ENCODE assay signal across 18 cellular contexts in genomic region chr7:150476819-150477631, GRCh38. TPM values are rescaled to one million over a fixed set of nuclear protein-coding genes. Genes with fewer than 3 reads are reported as not detected.
A peak's percentile ranks its signal among the peaks of the same experiment; 100 is the strongest.
DNase-seq lines count a peak whose midpoint lies in the region; ATAC-seq and TF ChIP-seq lines count a peak whose summit lies in the region.
"Had no signal": no experiment of that assay in that cellular context is flagged by ENCODE, and none has a peak within 500 bp of the region (broad histone marks: within the 10 kb centered on the region; RNA-seq: fewer than 3 reads in every experiment).

No MANE protein-coding gene starts in this region.

- H3K36me3 Mint-ChIP-seq in activated CD4-positive, alpha-beta memory T cell treated with anti-CD3 and anti-CD28 coated beads for 36 hours = peaks cover 37% of the 10 kb centered on the region
- H3K36me3 Mint-ChIP-seq in effector memory CD8-positive, alpha-beta T cell (ENCODE audit: insufficient read depth) = peaks cover 47% of the 10 kb centered on the region
- H3K36me3 Mint-ChIP-seq: neural progenitor cell had no signal

- peak overlapping the region; percentile 7 to 31 for H3K4me3 ChIP-seq in testis
- H3K4me3 ChIP-seq: body of pancreas, neural progenitor cell, tibial artery had no signal

- no peak for TF ChIP-seq CTCF in testis (IDR thresholded peaks at IDR 0.05)

- H3K36me3 ChIP-seq in testis (ENCODE audit: low read depth, missing control alignments) = no peaks in the 10 kb centered on the region
- H3K36me3 ChIP-seq: neural progenitor cell, tibial artery had no signal

- H3K27me3 ChIP-seq in testis = no peaks in the 10 kb centered on the region
- H3K27me3 ChIP-seq: body of pancreas, neural progenitor cell, tibial artery had no signal

- CTCF ChIA-PET in activated CD4-positive, alpha-beta memory T cell treated with anti-CD3 and anti-CD28 coated beads for 36 hours (lab: Charles Lee) = interaction anchor here (1.0 kb wide), 1 partner anchor 43 kb away, joined by 3 read pairs; no protein-coding TSS in a partner anchor

- H3K27me3 Mint-ChIP-seq in activated CD4-positive, alpha-beta memory T cell treated with anti-CD3 and anti-CD28 coated beads for 36 hours = no peaks in the 10 kb centered on the region
- H3K27me3 Mint-ChIP-seq in effector memory CD8-positive, alpha-beta T cell = no peaks in the 10 kb centered on the region
- H3K27me3 Mint-ChIP-seq: dendritic cell treated with granulocyte-macrophage colony-stimulating factor and Interleukin-4, amounts not matched to agents 40 ng/mL and 50 ng/mL, for 4 days had no signal

- 60 to 71% methylated on average over 25 of the region's 25 CpGs for WGBS in testis, 2 donors

- H3K4me1 ChIP-seq in testis = no peaks in the 10 kb centered on the region
- H3K4me1 ChIP-seq: body of pancreas, neural progenitor cell, tibial artery had no signal

- H3K27ac Mint-ChIP-seq in activated CD4-positive, alpha-beta memory T cell treated with anti-CD3 and anti-CD28 coated beads for 36 hours = peak overlapping the region; percentile 86
- peak overlapping the region; percentile 90 to 94 for H3K27ac Mint-ChIP-seq in effector memory CD8-positive, alpha-beta T cell

- intact Hi-C loops in activated CD4-positive, alpha-beta memory T cell treated with anti-CD3 and anti-CD28 coated beads for 36 hours (cut with micrococcal nuclease) = loop anchor here (1.0 kb wide), 1 partner anchor 11 kb away; no protein-coding TSS in a partner anchor
- intact Hi-C loops in testis (cut with DNase I; ENCODE audit: low total_unique reads) = no loop called here

- no peak for ATAC-seq in effector memory CD8-positive, alpha-beta T cell (replicated peaks)
- ATAC-seq in GM18517 (IDR thresholded peaks at IDR 0.05; ENCODE audit: unreplicated experiment) (no peak), HG03460 (IDR thresholded peaks at IDR 0.05; ENCODE audit: unreplicated experiment) (no peak)
- ATAC-seq: body of pancreas had no signal

- H3K4me1 Mint-ChIP-seq in activated CD4-positive, alpha-beta memory T cell treated with anti-CD3 and anti-CD28 coated beads for 36 hours (ENCODE audit: low read depth) = peaks cover 87% of the 10 kb centered on the region
- H3K4me1 Mint-ChIP-seq in effector memory CD8-positive, alpha-beta T cell (ENCODE audit: low read depth in 2 of 2) = peaks cover 59 to 73% of the 10 kb centered on the region in 2 donors

- H3K9me3 Mint-ChIP-seq in activated CD4-positive, alpha-beta memory T cell treated with anti-CD3 and anti-CD28 coated beads for 36 hours = no peaks in the 10 kb centered on the region
- H3K9me3 Mint-ChIP-seq in effector memory CD8-positive, alpha-beta T cell = no peaks in the 10 kb centered on the region
- H3K9me3 Mint-ChIP-seq: dendritic cell treated with granulocyte-macrophage colony-stimulating factor and Interleukin-4, amounts not matched to agents 40 ng/mL and 50 ng/mL, for 4 days had no signal

- peak overlapping the region in 1 of 2 donors; percentile 17 for H3K27ac ChIP-seq in testis
- H3K27ac ChIP-seq: body of pancreas, neural progenitor cell, tibial artery had no signal

- peak overlapping the region; percentile 48 for H3K4me3 Mint-ChIP-seq in activated CD4-positive, alpha-beta memory T cell treated with anti-CD3 and anti-CD28 coated beads for 36 hours
- peak overlapping the region; percentile 50 to 84 for H3K4me3 Mint-ChIP-seq in effector memory CD8-positive, alpha-beta T cell
- H3K4me3 Mint-ChIP-seq: dendritic cell treated with granulocyte-macrophage colony-stimulating factor and Interleukin-4, amounts not matched to agents 40 ng/mL and 50 ng/mL, for 4 days; neural progenitor cell had no signal

- no peak for TF ChIP-seq POLR2A in testis (IDR thresholded peaks at IDR 0.05)

- peak; percentile 58 for DNase-seq in stimulated activated CD4-positive, alpha-beta T cell treated with anti-CD3 and anti-CD28 coated beads, Interleukin-2, amount 100 ng/mL, for 4 hours (ENCODE audit: low read depth)
- DNase-seq in stimulated activated CD4-positive, alpha-beta T cell treated with anti-CD3 and anti-CD28 coated beads, Interleukin-4, amount 100 ng/mL, for 24 hours = no peak
- DNase-seq in activated CD4-positive, alpha-beta memory T cell treated with anti-CD3 and anti-CD28 coated beads for 36 hours = peak; percentile 70
- DNase-seq in effector memory CD8-positive, alpha-beta T cell = no peak
- DNase-seq in testis (no peak), NCI-H226 (no peak)
- DNase-seq: body of pancreas, DMS153, erythroblast, KG1, NCI-H1092 treated with DMSO at 0.1 percent for 48 hours, NCI-H2171, retina, tibial artery had no signal

- POLR2A ChIA-PET in activated CD4-positive, alpha-beta memory T cell treated with anti-CD3 and anti-CD28 coated beads for 36 hours (lab: Charles Lee) = interaction anchor here (0.6 to 1.3 kb wide), 3 partner anchors 10 to 27 kb away, joined by 3 read pairs; partner anchors contain the start of gene GIMAP8

- no peaks in the 10 kb centered on the region for H3K9me3 ChIP-seq in testis
- H3K9me3 ChIP-seq: body of pancreas, tibial artery had no signal

RNA-seq across cellular contexts. Expression of gene GIMAP8, which starts 26.6 kb away (rescaled TPM):
- total RNA-seq in activated CD4-positive, alpha-beta memory T cell treated with anti-CD3 and anti-CD28 coated beads for 36 hours = 10 to 100 TPM; 11.8 TPM
- total RNA-seq in testis = 1 to 10 TPM; 3.8 TPM
- 6.8 TPM for polyA plus RNA-seq in testis (ENCODE audit: insufficient read depth, low read depth, low replicate concordance)

RNA-seq across cellular contexts. Expression of gene GIMAP7, which starts 37.6 kb away (rescaled TPM):
- 10 to 100 TPM; 42.5 to 44.1 TPM for total RNA-seq in activated CD4-positive, alpha-beta memory T cell treated with anti-CD3 and anti-CD28 coated beads for 36 hours
- total RNA-seq in testis = 1 to 10 TPM; 3.1 to 7.4 TPM
- 3.4 TPM for polyA plus RNA-seq in testis (ENCODE audit: insufficient read depth, low read depth, low replicate concordance)

Comparison
In these comparisons a context has a peak if more than half of its experiments do, and no peak if none do; other contexts are left out.
1. DNase-seq: peak in stimulated activated CD4-positive, alpha-beta T cell treated with anti-CD3 and anti-CD28 coated beads, Interleukin-2, amount 100 ng/mL, for 4 hours (single experiment) and activated CD4-positive, alpha-beta memory T cell treated with anti-CD3 and anti-CD28 coated beads for 36 hours (single experiment); none in stimulated activated CD4-positive, alpha-beta T cell treated with anti-CD3 and anti-CD28 coated beads, Interleukin-4, amount 100 ng/mL, for 24 hours (single experiment), effector memory CD8-positive, alpha-beta T cell (0 of 3), testis (single experiment) and NCI-H226 (single experiment).
2. RNA of gene GIMAP7, which starts 37.6 kb away (total RNA-seq): 42.5 to 44.1 TPM in activated CD4-positive, alpha-beta memory T cell treated with anti-CD3 and anti-CD28 coated beads for 36 hours; 3.1 to 7.4 TPM in testis; every median in the first group is over 4 times any median in the second.